ENCODE assay signal across 1 cellular context in genomic region chr10:92692697-92693533, GRCh38.
TF ChIP-seq lines count a peak whose summit lies in the region.

No MANE protein-coding gene starts in this region.

TF ChIP-seq in HepG2, 621 proteins besides CTCF, POLR2A, EP300 and RAD21 (continued from another document and continues in another):
- no peak for TF ChIP-seq ZNF792 (CRISPR knock-in tag; IDR thresholded peaks at IDR 0.05)
- TF ChIP-seq KDM5A (IDR thresholded peaks at IDR 0.05; ENCODE audit: borderline replicate concordance, low read length), result peak; percentile 30; the same call in 1 of the 2 replicates
- no peak for TF ChIP-seq CERS6 (CRISPR knock-in tag; IDR thresholded peaks at IDR 0.05)
- TF ChIP-seq, protein P1, sequence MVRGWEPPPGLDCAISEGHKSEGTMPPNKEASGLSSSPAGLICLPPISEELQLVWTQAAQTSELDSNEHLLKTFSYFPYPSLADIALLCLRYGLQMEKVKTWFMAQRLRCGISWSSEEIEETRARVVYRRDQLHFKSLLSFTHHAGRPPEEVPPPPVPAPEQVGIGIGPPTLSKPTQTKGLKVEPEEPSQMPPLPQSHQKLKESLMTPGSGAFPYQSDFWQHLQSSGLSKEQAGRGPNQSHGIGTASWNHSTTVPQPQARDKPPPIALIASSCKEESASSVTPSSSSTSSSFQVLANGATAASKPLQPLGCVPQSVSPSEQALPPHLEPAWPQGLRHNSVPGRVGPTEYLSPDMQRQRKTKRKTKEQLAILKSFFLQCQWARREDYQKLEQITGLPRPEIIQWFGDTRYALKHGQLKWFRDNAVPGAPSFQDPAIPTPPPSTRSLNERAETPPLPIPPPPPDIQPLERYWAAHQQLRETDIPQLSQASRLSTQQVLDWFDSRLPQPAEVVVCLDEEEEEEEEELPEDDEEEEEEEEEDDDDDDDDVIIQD (CRISPR knock-in tag; IDR thresholded peaks at IDR 0.05; ENCODE audit: low read depth), result no peak
- peak; percentile 52; the same call in 1 of the 2 replicates for TF ChIP-seq CREM (IDR thresholded peaks at IDR 0.05)
- TF ChIP-seq CREM (CRISPR knock-in tag; IDR thresholded peaks at IDR 0.05), result no peak
- TF ChIP-seq NBN (conservative IDR thresholded peaks at IDR 0.05), result no peak
- TF ChIP-seq ZNF615 (CRISPR knock-in tag; IDR thresholded peaks at IDR 0.05; ENCODE audit: borderline replicate concordance), result no peak
- TF ChIP-seq ZNF17 (CRISPR knock-in tag; IDR thresholded peaks at IDR 0.05), result no peak
- TF ChIP-seq MTF2 (CRISPR knock-in tag; IDR thresholded peaks at IDR 0.05; ENCODE audit: borderline replicate concordance), result no peak
- TF ChIP-seq TCF7 (IDR thresholded peaks at IDR 0.05; ENCODE audit: low read depth), result no peak; the same call in 1 of the 2 replicates
- TF ChIP-seq HNF1A (IDR thresholded peaks at IDR 0.05; ENCODE audit: low read depth), result no peak
- TF ChIP-seq HNF1A (CRISPR knock-in tag; IDR thresholded peaks at IDR 0.05; ENCODE audit: borderline replicate concordance), result no peak; the same call in 1 of the 2 replicates
- TF ChIP-seq, protein P2, sequence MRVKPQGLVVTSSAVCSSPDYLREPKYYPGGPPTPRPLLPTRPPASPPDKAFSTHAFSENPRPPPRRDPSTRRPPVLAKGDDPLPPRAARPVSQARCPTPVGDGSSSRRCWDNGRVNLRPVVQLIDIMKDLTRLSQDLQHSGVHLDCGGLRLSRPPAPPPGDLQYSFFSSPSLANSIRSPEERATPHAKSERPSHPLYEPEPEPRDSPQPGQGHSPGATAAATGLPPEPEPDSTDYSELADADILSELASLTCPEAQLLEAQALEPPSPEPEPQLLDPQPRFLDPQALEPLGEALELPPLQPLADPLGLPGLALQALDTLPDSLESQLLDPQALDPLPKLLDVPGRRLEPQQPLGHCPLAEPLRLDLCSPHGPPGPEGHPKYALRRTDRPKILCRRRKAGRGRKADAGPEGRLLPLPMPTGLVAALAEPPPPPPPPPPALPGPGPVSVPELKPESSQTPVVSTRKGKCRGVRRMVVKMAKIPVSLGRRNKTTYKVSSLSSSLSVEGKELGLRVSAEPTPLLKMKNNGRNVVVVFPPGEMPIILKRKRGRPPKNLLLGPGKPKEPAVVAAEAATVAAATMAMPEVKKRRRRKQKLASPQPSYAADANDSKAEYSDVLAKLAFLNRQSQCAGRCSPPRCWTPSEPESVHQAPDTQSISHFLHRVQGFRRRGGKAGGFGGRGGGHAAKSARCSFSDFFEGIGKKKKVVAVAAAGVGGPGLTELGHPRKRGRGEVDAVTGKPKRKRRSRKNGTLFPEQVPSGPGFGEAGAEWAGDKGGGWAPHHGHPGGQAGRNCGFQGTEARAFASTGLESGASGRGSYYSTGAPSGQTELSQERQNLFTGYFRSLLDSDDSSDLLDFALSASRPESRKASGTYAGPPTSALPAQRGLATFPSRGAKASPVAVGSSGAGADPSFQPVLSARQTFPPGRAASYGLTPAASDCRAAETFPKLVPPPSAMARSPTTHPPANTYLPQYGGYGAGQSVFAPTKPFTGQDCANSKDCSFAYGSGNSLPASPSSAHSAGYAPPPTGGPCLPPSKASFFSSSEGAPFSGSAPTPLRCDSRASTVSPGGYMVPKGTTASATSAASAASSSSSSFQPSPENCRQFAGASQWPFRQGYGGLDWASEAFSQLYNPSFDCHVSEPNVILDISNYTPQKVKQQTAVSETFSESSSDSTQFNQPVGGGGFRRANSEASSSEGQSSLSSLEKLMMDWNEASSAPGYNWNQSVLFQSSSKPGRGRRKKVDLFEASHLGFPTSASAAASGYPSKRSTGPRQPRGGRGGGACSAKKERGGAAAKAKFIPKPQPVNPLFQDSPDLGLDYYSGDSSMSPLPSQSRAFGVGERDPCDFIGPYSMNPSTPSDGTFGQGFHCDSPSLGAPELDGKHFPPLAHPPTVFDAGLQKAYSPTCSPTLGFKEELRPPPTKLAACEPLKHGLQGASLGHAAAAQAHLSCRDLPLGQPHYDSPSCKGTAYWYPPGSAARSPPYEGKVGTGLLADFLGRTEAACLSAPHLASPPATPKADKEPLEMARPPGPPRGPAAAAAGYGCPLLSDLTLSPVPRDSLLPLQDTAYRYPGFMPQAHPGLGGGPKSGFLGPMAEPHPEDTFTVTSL (CRISPR knock-in tag; IDR thresholded peaks at IDR 0.05; ENCODE audit: borderline replicate concordance), result no peak
- peak; percentile 73; the same call in 1 of the 2 replicates for TF ChIP-seq ISL2 (CRISPR knock-in tag; IDR thresholded peaks at IDR 0.05)
- TF ChIP-seq KLF13 (CRISPR knock-in tag; IDR thresholded peaks at IDR 0.05), result no peak
- TF ChIP-seq AGO1 (IDR thresholded peaks at IDR 0.05; ENCODE audit: low read depth, low read length, poor library complexity, severe bottlenecking), result no peak
- no peak for TF ChIP-seq SMYD3 (CRISPR knock-in tag; IDR thresholded peaks at IDR 0.05)
- no peak for TF ChIP-seq ZNF205 (CRISPR knock-in tag; IDR thresholded peaks at IDR 0.05)
- TF ChIP-seq, protein P3, sequence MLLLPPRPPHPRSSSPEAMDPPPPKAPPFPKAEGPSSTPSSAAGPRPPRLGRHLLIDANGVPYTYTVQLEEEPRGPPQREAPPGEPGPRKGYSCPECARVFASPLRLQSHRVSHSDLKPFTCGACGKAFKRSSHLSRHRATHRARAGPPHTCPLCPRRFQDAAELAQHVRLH (CRISPR knock-in tag; IDR thresholded peaks at IDR 0.05; ENCODE audit: borderline replicate concordance, low read depth), result no peak
- TF ChIP-seq, protein P4, sequence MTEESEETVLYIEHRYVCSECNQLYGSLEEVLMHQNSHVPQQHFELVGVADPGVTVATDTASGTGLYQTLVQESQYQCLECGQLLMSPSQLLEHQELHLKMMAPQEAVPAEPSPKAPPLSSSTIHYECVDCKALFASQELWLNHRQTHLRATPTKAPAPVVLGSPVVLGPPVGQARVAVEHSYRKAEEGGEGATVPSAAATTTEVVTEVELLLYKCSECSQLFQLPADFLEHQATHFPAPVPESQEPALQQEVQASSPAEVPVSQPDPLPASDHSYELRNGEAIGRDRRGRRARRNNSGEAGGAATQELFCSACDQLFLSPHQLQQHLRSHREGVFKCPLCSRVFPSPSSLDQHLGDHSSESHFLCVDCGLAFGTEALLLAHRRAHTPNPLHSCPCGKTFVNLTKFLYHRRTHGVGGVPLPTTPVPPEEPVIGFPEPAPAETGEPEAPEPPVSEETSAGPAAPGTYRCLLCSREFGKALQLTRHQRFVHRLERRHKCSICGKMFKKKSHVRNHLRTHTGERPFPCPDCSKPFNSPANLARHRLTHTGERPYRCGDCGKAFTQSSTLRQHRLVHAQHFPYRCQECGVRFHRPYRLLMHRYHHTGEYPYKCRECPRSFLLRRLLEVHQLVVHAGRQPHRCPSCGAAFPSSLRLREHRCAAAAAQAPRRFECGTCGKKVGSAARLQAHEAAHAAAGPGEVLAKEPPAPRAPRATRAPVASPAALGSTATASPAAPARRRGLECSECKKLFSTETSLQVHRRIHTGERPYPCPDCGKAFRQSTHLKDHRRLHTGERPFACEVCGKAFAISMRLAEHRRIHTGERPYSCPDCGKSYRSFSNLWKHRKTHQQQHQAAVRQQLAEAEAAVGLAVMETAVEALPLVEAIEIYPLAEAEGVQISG (CRISPR knock-in tag; IDR thresholded peaks at IDR 0.05), result no peak
- peak; percentile 34; the same call in 1 of the 2 replicates for TF ChIP-seq SAP130 (CRISPR knock-in tag; IDR thresholded peaks at IDR 0.05; ENCODE audit: low read depth)
- TF ChIP-seq E2F1 (CRISPR knock-in tag; IDR thresholded peaks at IDR 0.05), result 0 out of 2 replicates have a peak, but pooled peaks have one; percentile 7
- no peak for TF ChIP-seq ZNF839 (CRISPR knock-in tag; IDR thresholded peaks at IDR 0.05; ENCODE audit: borderline replicate concordance)
- no peak for TF ChIP-seq ZBTB26 (CRISPR knock-in tag; IDR thresholded peaks at IDR 0.05; ENCODE audit: borderline replicate concordance)
- no peak for TF ChIP-seq RBM39 (IDR thresholded peaks at IDR 0.05; ENCODE audit: low read depth, low read length, poor library complexity, severe bottlenecking)
- no peak for TF ChIP-seq GATAD1 (CRISPR knock-in tag; IDR thresholded peaks at IDR 0.05)
- TF ChIP-seq NFE2L2 (IDR thresholded peaks at IDR 0.05; ENCODE audit: low read length), result no peak
- no peak for TF ChIP-seq ZSCAN29 (CRISPR knock-in tag; conservative IDR thresholded peaks at IDR 0.05)
- no peak for TF ChIP-seq ZNF7 (CRISPR knock-in tag; IDR thresholded peaks at IDR 0.05)
- TF ChIP-seq ADNP (CRISPR knock-in tag; IDR thresholded peaks at IDR 0.05), result no peak
- no peak for TF ChIP-seq IKZF4 (CRISPR knock-in tag; IDR thresholded peaks at IDR 0.05; ENCODE audit: borderline replicate concordance, low read depth, not compliant biosample characterization)
- no peak for TF ChIP-seq ZFX (CRISPR knock-in tag; IDR thresholded peaks at IDR 0.05; ENCODE audit: low read depth)
- no peak for TF ChIP-seq ZC3H4 (CRISPR knock-in tag; IDR thresholded peaks at IDR 0.05; ENCODE audit: borderline replicate concordance)
- no peak for TF ChIP-seq AGO2 (optimal IDR thresholded peaks at IDR 0.05; ENCODE audit: low read depth, low read length)
- TF ChIP-seq DMTF1 (CRISPR knock-in tag; IDR thresholded peaks at IDR 0.05), result no peak
- TF ChIP-seq HNF4A (CRISPR knock-in tag; IDR thresholded peaks at IDR 0.05), result no peak
- no peak for TF ChIP-seq ZNF441 (CRISPR knock-in tag; IDR thresholded peaks at IDR 0.05; ENCODE audit: borderline replicate concordance)
- no peak for TF ChIP-seq FOXK2 (IDR thresholded peaks at IDR 0.05)
- TF ChIP-seq ZFAT (CRISPR knock-in tag; conservative IDR thresholded peaks at IDR 0.05), result no peak
- no peak for TF ChIP-seq CBX5 (CRISPR knock-in tag; IDR thresholded peaks at IDR 0.05; ENCODE audit: borderline replicate concordance)
- 0 out of 2 replicates have a peak, but pooled peaks have one; percentile 15 for TF ChIP-seq CHD4 (IDR thresholded peaks at IDR 0.05; ENCODE audit: borderline replicate concordance, low read length)
- no peak for TF ChIP-seq RFX3 (CRISPR knock-in tag; IDR thresholded peaks at IDR 0.05)
